Comparison of ENCODE assay signal across 12 cellular contexts in the genomic region with DNA sequence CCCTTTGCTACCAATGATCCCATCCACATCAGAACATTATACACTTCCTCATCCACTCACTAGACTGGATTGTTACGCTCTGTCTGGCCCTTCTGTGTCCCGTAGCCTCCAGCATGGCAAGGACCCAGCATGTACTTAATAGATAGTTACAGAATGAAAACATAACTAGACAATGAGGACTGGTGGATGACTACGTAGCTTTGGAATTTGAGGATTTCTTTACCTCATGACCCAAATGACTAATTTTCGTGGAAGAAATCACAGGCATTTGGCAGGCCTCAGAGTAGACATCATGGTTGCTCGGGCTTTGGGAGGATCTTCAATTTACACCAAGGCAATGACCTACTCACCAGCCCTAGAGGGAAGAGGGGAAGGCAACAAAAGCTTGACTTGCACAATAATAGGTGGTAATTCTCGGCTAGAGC.
A peak's percentile ranks its signal among the peaks of the same experiment; 100 is the strongest.
DNase-seq lines count a peak whose midpoint lies in the region; ATAC-seq, FAIRE-seq and TF ChIP-seq lines count a peak whose summit lies in the region.
"Had no signal": no experiment of that assay in that cellular context is flagged by ENCODE, and none has a peak within 500 bp of the region (broad histone marks: within the 10 kb centered on the region; RNA-seq: fewer than 3 reads in every experiment).

No MANE protein-coding gene starts in this region.

- TF ChIP-seq CTCF in A549 (IDR thresholded peaks at IDR 0.05) (no peak), IMR-90 (conservative IDR thresholded peaks at IDR 0.05; ENCODE audit: low read depth, low read length) (no peak), lung (IDR thresholded peaks at IDR 0.05; ENCODE audit: control extremely low read depth, extremely low read depth) (no peak)

- H2BK15ac ChIP-seq in IMR-90 (ENCODE audit: low read depth, low read length): peak overlapping the region; percentile 75

- H3K27ac ChIP-seq in A549 (peak overlapping the region; percentile 82 to 91), IMR-90 (ENCODE audit: insufficient read depth, low read length) (peak overlapping the region; percentile 44), lung (ENCODE audit: low read depth in 1 of 2, low read length in 1 of 2) (no peak overlapping the region)
- H3K27ac ChIP-seq: coronary artery had no signal

- DNase-seq in A549 (ENCODE audit: low read depth in 1 of 2, low spot score in 1 of 2) (peak; percentile 58 to 90), IMR-90 (peak; percentile 99), dedifferentiated amniotic fluid mesenchymal stem cell (ENCODE audit: extremely low spot score) (peak; percentile 92), lung (ENCODE audit: low spot score) (no peak), DMS153 treated with DMSO at 0.1 percent for 48 hours (lab: John Stamatoyannopoulos, UW; ENCODE audit: unreplicated experiment) (no peak), head of caudate nucleus (no peak)
- no peak for DNase-seq in stimulated activated CD4-positive, alpha-beta T cell treated with anti-CD3 and anti-CD28 coated beads, Interleukin-12 subunit alpha, Interleukin-12 subunit beta, amount 100 ng/mL, for 4 hours
- no peak for DNase-seq in activated CD4-positive, alpha-beta T cell treated with anti-CD3 and anti-CD28 coated beads for 36 hours
- DNase-seq: activated CD4-positive, alpha-beta memory T cell treated with anti-CD3 and anti-CD28 coated beads, Interleukin-2, amount 10 ng/mL, durations not matched to agents 7 days and 5 days; CD4-positive, alpha-beta T cell; NCI-H524 had no signal

- H3K14ac ChIP-seq in IMR-90 (replicated peaks; ENCODE audit: low read depth, low read length): peak overlapping the region; percentile 91

- BruUV-seq in IMR-90 (replicated peaks; lab: Mats Ljungman, UMichigan): no TSS peak

- intact Hi-C loops in IMR-90 (cut with micrococcal nuclease): loop anchor here (2.0 kb wide), 2 partner anchors 41 to 297 kb away; no protein-coding TSS in a partner anchor
- intact Hi-C loops in head of caudate nucleus (cut with DNase I): no loop called here
- intact Hi-C loops in activated CD4-positive, alpha-beta T cell treated with anti-CD3 and anti-CD28 coated beads for 36 hours (cut with DNase I, micrococcal nuclease): no loop called here

- H2AFZ ChIP-seq in IMR-90 (replicated peaks; ENCODE audit: low read length, poor library complexity): peak overlapping the region; percentile 75

- H3K36me3 Mint-ChIP-seq in activated CD4-positive, alpha-beta T cell treated with anti-CD3 and anti-CD28 coated beads for 36 hours (ENCODE audit: low read depth): no peaks in the 10 kb centered on the region

- no peaks in the 10 kb centered on the region for H3K27me3 Mint-ChIP-seq in activated CD4-positive, alpha-beta T cell treated with anti-CD3 and anti-CD28 coated beads for 36 hours
- H3K27me3 Mint-ChIP-seq: activated CD4-positive, alpha-beta memory T cell treated with anti-CD3 and anti-CD28 coated beads, Interleukin-2, amount 10 ng/mL, durations not matched to agents 7 days and 5 days; CD4-positive, alpha-beta T cell had no signal

- H3K4me3 ChIP-seq in A549: no peak overlapping the region
- no peak overlapping the region for H3K4me3 ChIP-seq in IMR-90 (ENCODE audit: insufficient read depth, low read depth, low read length)
- H3K4me3 ChIP-seq in lung: no peak overlapping the region
- H3K4me3 ChIP-seq: coronary artery had no signal

- H3K4me2 ChIP-seq in A549 (peak overlapping the region; percentile 72), IMR-90 (ENCODE audit: low read depth, low read length) (peak overlapping the region; percentile 12)

- no peaks in the 10 kb centered on the region for H3K36me3 ChIP-seq in IMR-90 (ENCODE audit: control insufficient read depth, insufficient read depth, low read length)
- H3K36me3 ChIP-seq in lung (ENCODE audit: control insufficient read depth in 2 of 2, insufficient read depth in 2 of 2, low read length in 2 of 2): no peaks in the 10 kb centered on the region

- peak overlapping the region; percentile 53; the same call in 1 of the 2 replicates for H3K56ac ChIP-seq in IMR-90 (ENCODE audit: extremely low read depth, insufficient read depth, low read length)

- H3K79me1 ChIP-seq in IMR-90 (ENCODE audit: low read depth in 1 of 2, low read length in 2 of 2): no peaks in the 10 kb centered on the region

- dilution Hi-C loops in IMR-90 (cut with HindIII; ENCODE audit: low sequenced_read_pairs, unreplicated experiment): no loop called here

- H4K91ac ChIP-seq in IMR-90 (ENCODE audit: insufficient read depth, low read depth, low read length): peak overlapping the region; percentile 74

- no peak overlapping the region for H3K4me3 Mint-ChIP-seq in activated CD4-positive, alpha-beta T cell treated with anti-CD3 and anti-CD28 coated beads for 36 hours
- H3K4me3 Mint-ChIP-seq: activated CD4-positive, alpha-beta memory T cell treated with anti-CD3 and anti-CD28 coated beads, Interleukin-2, amount 10 ng/mL, durations not matched to agents 7 days and 5 days; CD4-positive, alpha-beta T cell had no signal

- H2BK120ac ChIP-seq in IMR-90 (ENCODE audit: low read depth, low read length): peak overlapping the region; percentile 96

- WGBS in A549 (ENCODE audit: missing lambda C conversion rate): 10% methylated on average over 6 of the region's 6 CpGs
- WGBS in IMR-90 (ENCODE audit: extremely low coverage in 2 of 2, insufficient read length in 1 of 2), 2 experiments: no CpG with 5 or more reads among the region's 6 CpGs
- WGBS in lung, 2 donors: 74 to 77% methylated on average over 6 of the region's 6 CpGs

- no peaks in the 10 kb centered on the region for H4K20me1 ChIP-seq in IMR-90 (ENCODE audit: insufficient read depth, low read length)

- peaks cover 41% of the 10 kb centered on the region for H3K4me1 ChIP-seq in A549
- H3K4me1 ChIP-seq in IMR-90 (ENCODE audit: control insufficient read depth, insufficient read depth, low read length): peaks cover 17% of the 10 kb centered on the region
- peaks cover 3 to 5% of the 10 kb centered on the region in 2 donors for H3K4me1 ChIP-seq in lung (ENCODE audit: control insufficient read depth in 2 of 2, insufficient read depth in 2 of 2, low read length in 2 of 2)

- TF ChIP-seq RAD21 in A549 (conservative IDR thresholded peaks at IDR 0.05 in 1 of 2, IDR thresholded peaks at IDR 0.05 in 1 of 2) (peak; percentile 37 to 40; a peak in 3 of 5 replicates), IMR-90 (IDR thresholded peaks at IDR 0.05; ENCODE audit: low read length) (no peak; the same call in 1 of the 2 replicates)

- H3K9me3 Mint-ChIP-seq in activated CD4-positive, alpha-beta T cell treated with anti-CD3 and anti-CD28 coated beads for 36 hours (ENCODE audit: low read depth): no peaks in the 10 kb centered on the region

- peak overlapping the region; percentile 65; the same call in 1 of the 2 replicates for H2AK5ac ChIP-seq in IMR-90 (ENCODE audit: low read depth, low read length)

- H3K4me1 Mint-ChIP-seq in activated CD4-positive, alpha-beta T cell treated with anti-CD3 and anti-CD28 coated beads for 36 hours: no peaks in the 10 kb centered on the region
- H3K4me1 Mint-ChIP-seq: activated CD4-positive, alpha-beta memory T cell treated with anti-CD3 and anti-CD28 coated beads, Interleukin-2, amount 10 ng/mL, durations not matched to agents 7 days and 5 days had no signal

- FAIRE-seq in A549 (lab: Jason Lieb, UNC): peak; percentile 83

- H3K9me3 ChIP-seq in A549 (no peaks in the 10 kb centered on the region), IMR-90 (ENCODE audit: control insufficient read depth, insufficient read depth, low read length) (no peaks in the 10 kb centered on the region), lung (ENCODE audit: control insufficient read depth in 2 of 2, insufficient read depth in 1 of 2, low read length in 1 of 2) (no peaks in the 10 kb centered on the region)

- peak overlapping the region; percentile 14; the same call in 1 of the 2 replicates for H4K5ac ChIP-seq in IMR-90 (ENCODE audit: low read depth, low read length)

- no peak overlapping the region for H3K9ac ChIP-seq in IMR-90 (ENCODE audit: low read depth, low read length)

- no peak overlapping the region for H2AK9ac ChIP-seq in IMR-90 (replicated peaks; ENCODE audit: low read depth, low read length, poor library complexity)

- H2BK20ac ChIP-seq in IMR-90 (ENCODE audit: low read depth, low read length): peak overlapping the region; percentile 96

- in situ Hi-C loops in IMR-90 (cut with MboI; ENCODE audit: low sequenced_read_pairs): no loop called here

- H3K23ac ChIP-seq in IMR-90 (ENCODE audit: low read depth, low read length): peak overlapping the region; percentile 88; the same call in 1 of the 2 replicates

- CTCF ChIA-PET in A549 (lab: Yijun Ruan, JAX) (interaction anchor here (1.4 kb wide), 1 partner anchor 10 kb away, joined by 3 read pairs; no protein-coding TSS in a partner anchor), IMR-90 (lab: Yijun Ruan, JAX) (interaction anchor here (0.6 to 0.8 kb wide), 2 partner anchors 12 to 69 kb away, joined by 4 to 6 read pairs; no protein-coding TSS in a partner anchor)
- CTCF ChIA-PET in activated CD4-positive, alpha-beta T cell treated with anti-CD3 and anti-CD28 coated beads for 36 hours (lab: Charles Lee): no interaction called here

- TF ChIP-seq POLR2A in A549 (IDR thresholded peaks at IDR 0.05; ENCODE audit: low read length) (no peak), IMR-90 (IDR thresholded peaks at IDR 0.05; ENCODE audit: low read depth, low read length) (no peak)

- H3K18ac ChIP-seq in IMR-90 (ENCODE audit: low read depth, low read length): peak overlapping the region; percentile 86

- H3K27ac Mint-ChIP-seq in activated CD4-positive, alpha-beta T cell treated with anti-CD3 and anti-CD28 coated beads for 36 hours: no peak overlapping the region
- H3K27ac Mint-ChIP-seq: activated CD4-positive, alpha-beta memory T cell treated with anti-CD3 and anti-CD28 coated beads, Interleukin-2, amount 10 ng/mL, durations not matched to agents 7 days and 5 days; CD4-positive, alpha-beta T cell had no signal

- H3K9me1 ChIP-seq in IMR-90 (ENCODE audit: insufficient read depth, low read length): peaks cover 11% of the 10 kb centered on the region

- no peaks in the 10 kb centered on the region for H3K27me3 ChIP-seq in IMR-90 (ENCODE audit: control insufficient read depth, insufficient read depth, low read length)
- H3K27me3 ChIP-seq in lung (ENCODE audit: control insufficient read depth, insufficient read depth): no peaks in the 10 kb centered on the region

- peak overlapping the region; percentile 81 for H2BK5ac ChIP-seq in IMR-90 (ENCODE audit: low read depth, low read length, poor library complexity, severe bottlenecking)

- POLR2A ChIA-PET in A549 (lab: Yijun Ruan, JAX): no interaction called here
- POLR2A ChIA-PET in IMR-90 (lab: Charles Lee; ENCODE audit: unreplicated experiment): no interaction called here
- POLR2A ChIA-PET in activated CD4-positive, alpha-beta T cell treated with anti-CD3 and anti-CD28 coated beads for 36 hours (lab: Charles Lee): no interaction called here

- ATAC-seq in A549 (peak; percentile 97 to 98), IMR-90 (ENCODE audit: low read depth) (peak; percentile 92), lung (ENCODE audit: insufficient read depth, low FRiP score) (peak; percentile 35)
- no peak for ATAC-seq in activated CD4-positive, alpha-beta T cell treated with anti-CD3 and anti-CD28 coated beads for 36 hours

- H3K4ac ChIP-seq in IMR-90 (ENCODE audit: low read depth, low read length): peak overlapping the region; percentile 95

- peak; percentile 57 to 61; a peak in 2 of 5 replicates for TF ChIP-seq EP300 in A549 (IDR thresholded peaks at IDR 0.05)

- peak overlapping the region in 1 of 2 experiments; percentile 79; a peak in 2 of 4 replicates for H4K8ac ChIP-seq in IMR-90 (ENCODE audit: low read depth in 2 of 2, low read length in 2 of 2)

Comparison
In these comparisons a context has a peak if more than half of its experiments do, and no peak if none do; other contexts are left out.
1. DNase-seq: peak in A549 (2 of 2), IMR-90 (single experiment) and dedifferentiated amniotic fluid mesenchymal stem cell (single experiment); none in lung (single experiment), stimulated activated CD4-positive, alpha-beta T cell treated with anti-CD3 and anti-CD28 coated beads, Interleukin-12 subunit alpha, Interleukin-12 subunit beta, amount 100 ng/mL, for 4 hours (single experiment), DMS153 treated with DMSO at 0.1 percent for 48 hours (single experiment), head of caudate nucleus (0 of 42) and activated CD4-positive, alpha-beta T cell treated with anti-CD3 and anti-CD28 coated beads for 36 hours (single experiment).
2. H3K27ac ChIP-seq: peak in A549 (2 of 2) and IMR-90 (single experiment); none in lung (0 of 2).